Comparison of ENCODE assay signal across 8 cellular contexts in genomic region chr22:31083923-31084810, GRCh38. TPM values are rescaled to one million over a fixed set of nuclear protein-coding genes. Genes with fewer than 3 reads are reported as not detected.
A peak's percentile ranks its signal among the peaks of the same experiment; 100 is the strongest.
DNase-seq lines count a peak whose midpoint lies in the region; ATAC-seq and TF ChIP-seq lines count a peak whose summit lies in the region.

No MANE protein-coding gene starts in this region.

- no peak for ATAC-seq in RWPE2 (ENCODE audit: low read depth)
- ATAC-seq in GM21529 (IDR thresholded peaks at IDR 0.05; ENCODE audit: unreplicated experiment) = no peak

- H4K20me1 ChIP-seq in osteoblast (ENCODE audit: insufficient read depth, low read length) = peaks cover 50% of the 10 kb centered on the region

- H3K4me1 Mint-ChIP-seq in T-helper 1 cell treated with Interleukin-12 subunit alpha and Interleukin-12 subunit beta and Interleukin-4 antibody, amounts not matched to agents 30 μg/mL and 1 μg/mL, for 36 hours (ENCODE audit: low read depth) = peaks cover 31% of the 10 kb centered on the region

- H3K36me3 ChIP-seq in RWPE2 (ENCODE audit: low read depth) = peaks cover 60% of the 10 kb centered on the region
- H3K36me3 ChIP-seq in osteoblast (ENCODE audit: insufficient read depth, low read length) = peaks cover 47% of the 10 kb centered on the region

- intact Hi-C loops in head of caudate nucleus (cut with DNase I) = loop anchor here (5.0 kb wide), 1 partner anchor 117 kb away; the partner anchor contains the start of genes MORC2 and TUG1

- H3K4me3 Mint-ChIP-seq in T-helper 1 cell treated with Interleukin-12 subunit alpha and Interleukin-12 subunit beta and Interleukin-4 antibody, amounts not matched to agents 30 μg/mL and 1 μg/mL, for 36 hours = peak overlapping the region; percentile 81

- H3K9me3 Mint-ChIP-seq in T-helper 1 cell treated with Interleukin-12 subunit alpha and Interleukin-12 subunit beta and Interleukin-4 antibody, amounts not matched to agents 30 μg/mL and 1 μg/mL, for 36 hours = no peaks in the 10 kb centered on the region

- no peaks in the 10 kb centered on the region for H3K27me3 Mint-ChIP-seq in T-helper 1 cell treated with Interleukin-12 subunit alpha and Interleukin-12 subunit beta and Interleukin-4 antibody, amounts not matched to agents 30 μg/mL and 1 μg/mL, for 36 hours (ENCODE audit: low read depth)

- peak overlapping the region; percentile 74 for H3K27ac Mint-ChIP-seq in T-helper 1 cell treated with Interleukin-12 subunit alpha and Interleukin-12 subunit beta and Interleukin-4 antibody, amounts not matched to agents 30 μg/mL and 1 μg/mL, for 36 hours

- H3K4me2 ChIP-seq in osteoblast (ENCODE audit: insufficient read depth, low read length) = peak overlapping the region; percentile 93

- peaks cover 78% of the 10 kb centered on the region for H3K79me2 ChIP-seq in osteoblast (ENCODE audit: insufficient read depth, low read length)

- H3K4me3 ChIP-seq in RWPE2 (ENCODE audit: severe bottlenecking) (peak overlapping the region; percentile 38), osteoblast (ENCODE audit: insufficient read depth, low read length) (peak overlapping the region; percentile 95)

- H3K36me3 Mint-ChIP-seq in T-helper 1 cell treated with Interleukin-12 subunit alpha and Interleukin-12 subunit beta and Interleukin-4 antibody, amounts not matched to agents 30 μg/mL and 1 μg/mL, for 36 hours (ENCODE audit: low read depth) = peaks cover 1% of the 10 kb centered on the region

- TF ChIP-seq CTCF in RWPE2 (IDR thresholded peaks at IDR 0.05; ENCODE audit: poor library complexity, severe bottlenecking) (no peak), osteoblast (IDR thresholded peaks at IDR 0.05; ENCODE audit: extremely low read depth, low read depth, low read length) (no peak)

- DNase-seq in T-helper 1 cell (no peak), RWPE2 (ENCODE audit: low spot score) (no peak), epithelial cell of prostate (ENCODE audit: low read depth, low spot score) (no peak), osteoblast (ENCODE audit: insufficient read length, low spot score, missing footprints) (peak; percentile 95), head of caudate nucleus (no peak), activated gamma-delta T cell (lab: John Stamatoyannopoulos, UW) (no peak)

- H3K27me3 ChIP-seq in RWPE2 (ENCODE audit: insufficient read depth, poor library complexity, severe bottlenecking) = no peaks in the 10 kb centered on the region
- H3K27me3 ChIP-seq in osteoblast (ENCODE audit: insufficient read depth, low read length) = no peaks in the 10 kb centered on the region

- H3K27ac ChIP-seq in RWPE2 (ENCODE audit: poor library complexity, severe bottlenecking) (peak overlapping the region; percentile 90), epithelial cell of prostate (peak overlapping the region; percentile 96), osteoblast (ENCODE audit: low read depth, low read length) (peak overlapping the region; percentile 62)

- H3K9me3 ChIP-seq in RWPE2 (ENCODE audit: severe bottlenecking) (no peaks in the 10 kb centered on the region), osteoblast (ENCODE audit: low read depth, low read length) (no peaks in the 10 kb centered on the region)

- H3K4me1 ChIP-seq in RWPE2 (ENCODE audit: insufficient read depth, poor library complexity, severe bottlenecking) (peaks cover 21% of the 10 kb centered on the region), osteoblast (ENCODE audit: insufficient read depth, low read length) (peaks cover 35% of the 10 kb centered on the region)

- H2AFZ ChIP-seq in osteoblast (ENCODE audit: low read length) = peak overlapping the region; percentile 66

RNA-seq across cellular contexts. Expression of gene SMTN, which starts 3.0 kb away (rescaled TPM):
- total RNA-seq in osteoblast = 30.6 and 31.5 TPM in 2 replicates

RNA-seq across cellular contexts. Expression of gene SELENOM, which starts 23.2 kb away (rescaled TPM):
- 140 and 157 TPM in 2 replicates for total RNA-seq in osteoblast

RNA-seq across cellular contexts. Expression of gene INPP5J, which starts 38.6 kb away (rescaled TPM):
- total RNA-seq in osteoblast = under 0.01 and 0.36 TPM in 2 replicates

RNA-seq across cellular contexts. Expression of gene PLA2G3, which starts 56.1 kb away (rescaled TPM):
- total RNA-seq in osteoblast = 0.29 and 0.36 TPM in 2 replicates
